In genomic region chr20:56943946-56944345, GRCh38 we compare ENCODE assay signal across 1 cellular context.
TF ChIP-seq lines count a peak whose summit lies in the region.

No MANE protein-coding gene starts in this region.

TF ChIP-seq in GM23338, 12 proteins besides CTCF, POLR2A, EP300 and RAD21:
- TF ChIP-seq, protein P1, sequence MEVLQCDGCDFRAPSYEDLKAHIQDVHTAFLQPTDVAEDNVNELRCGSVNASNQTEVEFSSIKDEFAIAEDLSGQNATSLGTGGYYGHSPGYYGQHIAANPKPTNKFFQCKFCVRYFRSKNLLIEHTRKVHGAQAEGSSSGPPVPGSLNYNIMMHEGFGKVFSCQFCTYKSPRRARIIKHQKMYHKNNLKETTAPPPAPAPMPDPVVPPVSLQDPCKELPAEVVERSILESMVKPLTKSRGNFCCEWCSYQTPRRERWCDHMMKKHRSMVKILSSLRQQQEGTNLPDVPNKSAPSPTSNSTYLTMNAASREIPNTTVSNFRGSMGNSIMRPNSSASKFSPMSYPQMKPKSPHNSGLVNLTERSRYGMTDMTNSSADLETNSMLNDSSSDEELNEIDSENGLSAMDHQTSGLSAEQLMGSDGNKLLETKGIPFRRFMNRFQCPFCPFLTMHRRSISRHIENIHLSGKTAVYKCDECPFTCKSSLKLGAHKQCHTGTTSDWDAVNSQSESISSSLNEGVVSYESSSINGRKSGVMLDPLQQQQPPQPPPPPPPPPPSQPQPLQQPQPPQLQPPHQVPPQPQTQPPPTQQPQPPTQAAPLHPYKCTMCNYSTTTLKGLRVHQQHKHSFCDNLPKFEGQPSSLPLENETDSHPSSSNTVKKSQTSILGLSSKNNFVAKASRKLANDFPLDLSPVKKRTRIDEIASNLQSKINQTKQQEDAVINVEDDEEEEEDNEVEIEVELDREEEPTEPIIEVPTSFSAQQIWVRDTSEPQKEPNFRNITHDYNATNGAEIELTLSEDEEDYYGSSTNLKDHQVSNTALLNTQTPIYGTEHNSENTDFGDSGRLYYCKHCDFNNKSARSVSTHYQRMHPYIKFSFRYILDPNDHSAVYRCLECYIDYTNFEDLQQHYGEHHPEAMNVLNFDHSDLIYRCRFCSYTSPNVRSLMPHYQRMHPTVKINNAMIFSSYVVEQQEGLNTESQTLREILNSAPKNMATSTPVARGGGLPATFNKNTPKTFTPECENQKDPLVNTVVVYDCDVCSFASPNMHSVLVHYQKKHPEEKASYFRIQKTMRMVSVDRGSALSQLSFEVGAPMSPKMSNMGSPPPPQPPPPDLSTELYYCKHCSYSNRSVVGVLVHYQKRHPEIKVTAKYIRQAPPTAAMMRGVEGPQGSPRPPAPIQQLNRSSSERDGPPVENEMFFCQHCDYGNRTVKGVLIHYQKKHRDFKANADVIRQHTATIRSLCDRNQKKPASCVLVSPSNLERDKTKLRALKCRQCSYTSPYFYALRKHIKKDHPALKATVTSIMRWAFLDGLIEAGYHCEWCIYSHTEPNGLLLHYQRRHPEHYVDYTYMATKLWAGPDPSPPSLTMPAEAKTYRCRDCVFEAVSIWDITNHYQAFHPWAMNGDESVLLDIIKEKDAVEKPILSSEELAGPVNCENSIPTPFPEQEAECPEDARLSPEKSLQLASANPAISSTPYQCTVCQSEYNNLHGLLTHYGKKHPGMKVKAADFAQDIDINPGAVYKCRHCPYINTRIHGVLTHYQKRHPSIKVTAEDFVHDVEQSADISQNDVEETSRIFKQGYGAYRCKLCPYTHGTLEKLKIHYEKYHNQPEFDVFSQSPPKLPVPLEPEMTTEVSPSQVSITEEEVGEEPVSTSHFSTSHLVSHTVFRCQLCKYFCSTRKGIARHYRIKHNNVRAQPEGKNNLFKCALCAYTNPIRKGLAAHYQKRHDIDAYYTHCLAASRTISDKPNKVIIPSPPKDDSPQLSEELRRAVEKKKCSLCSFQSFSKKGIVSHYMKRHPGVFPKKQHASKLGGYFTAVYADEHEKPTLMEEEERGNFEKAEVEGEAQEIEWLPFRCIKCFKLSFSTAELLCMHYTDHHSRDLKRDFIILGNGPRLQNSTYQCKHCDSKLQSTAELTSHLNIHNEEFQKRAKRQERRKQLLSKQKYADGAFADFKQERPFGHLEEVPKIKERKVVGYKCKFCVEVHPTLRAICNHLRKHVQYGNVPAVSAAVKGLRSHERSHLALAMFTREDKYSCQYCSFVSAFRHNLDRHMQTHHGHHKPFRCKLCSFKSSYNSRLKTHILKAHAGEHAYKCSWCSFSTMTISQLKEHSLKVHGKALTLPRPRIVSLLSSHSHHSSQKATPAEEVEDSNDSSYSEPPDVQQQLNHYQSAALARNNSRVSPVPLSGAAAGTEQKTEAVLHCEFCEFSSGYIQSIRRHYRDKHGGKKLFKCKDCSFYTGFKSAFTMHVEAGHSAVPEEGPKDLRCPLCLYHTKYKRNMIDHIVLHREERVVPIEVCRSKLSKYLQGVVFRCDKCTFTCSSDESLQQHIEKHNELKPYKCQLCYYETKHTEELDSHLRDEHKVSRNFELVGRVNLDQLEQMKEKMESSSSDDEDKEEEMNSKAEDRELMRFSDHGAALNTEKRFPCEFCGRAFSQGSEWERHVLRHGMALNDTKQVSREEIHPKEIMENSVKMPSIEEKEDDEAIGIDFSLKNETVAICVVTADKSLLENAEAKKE (CRISPR knock-in tag; IDR thresholded peaks at IDR 0.05) = no peak
